Comparison of ENCODE assay signal across 17 cellular contexts in genomic region chr3:193140381-193140780, GRCh38.
DNase-seq lines count a peak whose midpoint lies in the region; ATAC-seq, FAIRE-seq and TF ChIP-seq lines count a peak whose summit lies in the region.
"Had no signal": no experiment of that assay in that cellular context is flagged by ENCODE, and none has a peak within 500 bp of the region (broad histone marks: within the 10 kb centered on the region; RNA-seq: fewer than 3 reads in every experiment).

No MANE protein-coding gene starts in this region.

- no peak overlapping the region for H3K9ac ChIP-seq in PC-3 (ENCODE audit: low read length)
- no peak overlapping the region for H3K9ac ChIP-seq in H1 (replicated peaks in 1 of 4; ENCODE audit: extremely low read depth in 1 of 4, low read depth in 3 of 4, low read length in 3 of 4)

- H4K91ac ChIP-seq in H1 (replicated peaks; ENCODE audit: insufficient read length, low read length), result no peak overlapping the region

- no peak overlapping the region for H2BK5ac ChIP-seq in H1 (ENCODE audit: low read depth, low read length)

- no TSS peak for BruUV-seq in PC-3 (replicated peaks; lab: Mats Ljungman, UMichigan)

- H3K4me3 ChIP-seq in PC-3 (ENCODE audit: low read length), result no peak overlapping the region
- no peak overlapping the region for H3K4me3 ChIP-seq in H1 (ENCODE audit: extremely low read depth in 1 of 4, insufficient read depth in 2 of 4, low read depth in 3 of 4, low read length in 4 of 4)
- no peak overlapping the region for H3K4me3 ChIP-seq in foreskin fibroblast (ENCODE audit: low read depth in 1 of 2, low read length in 2 of 2)
- H3K4me3 ChIP-seq: PC-9 had no signal

- H3K79me1 ChIP-seq in H1 (ENCODE audit: low read depth, low read length), result no peaks in the 10 kb centered on the region

- intact Hi-C loops in PC-3 (cut with micrococcal nuclease), result no loop called here

- TF ChIP-seq POLR2A in H1 (IDR thresholded peaks at IDR 0.05; ENCODE audit: control extremely low read depth in 1 of 2, low read depth in 2 of 2, low read length in 2 of 2), result no peak

- no peak overlapping the region for H2BK15ac ChIP-seq in H1 (ENCODE audit: low read length)

- H3K18ac ChIP-seq in H1 (ENCODE audit: extremely low read depth, low read length), result no peak overlapping the region

- H3K56ac ChIP-seq in H1 (replicated peaks; ENCODE audit: insufficient read length, low read depth, low read length), result no peak overlapping the region

- H2AFZ ChIP-seq in PC-3 (ENCODE audit: low read length), result no peak overlapping the region
- H2AFZ ChIP-seq in H1 (ENCODE audit: low read length), result peak overlapping the region; percentile 70; the same call in 1 of the 2 replicates
- H2AFZ ChIP-seq: PC-9 had no signal

- CTCF ChIA-PET in PC-3 (lab: Charles Lee), result no interaction called here
- CTCF ChIA-PET in H1 (lab: Charles Lee; ENCODE audit: partially characterized antibody), result no interaction called here

- WGBS in H1 (ENCODE audit: extremely low coverage in 1 of 2, insufficient coverage in 1 of 2, insufficient read length in 1 of 2, insufficient replicate concordance in 2 of 2, low coverage in 1 of 2, low lambda C conversion rate in 2 of 2, missing lambda C conversion rate in 1 of 2), 2 experiments, result 93% methylated on average over 2 of the region's 2 CpGs; no CpG with 5 or more reads in 1 of the 2 experiments

- no peak overlapping the region for H2BK20ac ChIP-seq in H1 (ENCODE audit: low read length)

- H3K4me1 ChIP-seq in PC-3 (ENCODE audit: insufficient read depth, low read length) (no peaks in the 10 kb centered on the region), H1 (replicated peaks in 1 of 4; ENCODE audit: control insufficient read depth in 3 of 4, insufficient read depth in 4 of 4, low read length in 3 of 4) (no peaks in the 10 kb centered on the region), foreskin keratinocyte (no peaks in the 10 kb centered on the region)
- H3K4me1 ChIP-seq: BE2C had no signal

- POLR2A ChIA-PET in PC-3 (lab: Charles Lee; ENCODE audit: unreplicated experiment) (no interaction called here), H1 (lab: Charles Lee; ENCODE audit: partially characterized antibody) (no interaction called here)

- H3K27me3 ChIP-seq in PC-3 (ENCODE audit: low read length), result peaks cover 33% of the 10 kb centered on the region; the same call in 1 of the 2 replicates
- no peaks in the 10 kb centered on the region for H3K27me3 ChIP-seq in H1 (replicated peaks in 1 of 4; ENCODE audit: control insufficient read depth in 3 of 4, extremely low read depth in 1 of 4, insufficient read depth in 3 of 4, low read length in 3 of 4)
- no peaks in the 10 kb centered on the region for H3K27me3 ChIP-seq in foreskin keratinocyte
- H3K27me3 ChIP-seq: BE2C had no signal

- H4K20me1 ChIP-seq in PC-3 (ENCODE audit: low read length) (no peaks in the 10 kb centered on the region), H1 (replicated peaks in 1 of 2; ENCODE audit: control insufficient read depth in 1 of 2, insufficient read depth in 2 of 2, low read length in 2 of 2) (no peaks in the 10 kb centered on the region)

- no peak overlapping the region for H3K4me2 ChIP-seq in PC-3 (ENCODE audit: low read length)
- H3K4me2 ChIP-seq in H1 (ENCODE audit: insufficient read depth in 1 of 2, low read depth in 2 of 2, low read length in 2 of 2), result no peak overlapping the region
- H3K4me2 ChIP-seq: PC-9 had no signal

- no peak overlapping the region for H3K4ac ChIP-seq in H1 (replicated peaks; ENCODE audit: insufficient read length, low read depth, low read length)

- ATAC-seq in PC-3, result no peak
- ATAC-seq in foreskin keratinocyte, result no peak
- ATAC-seq in HG02852 (IDR thresholded peaks at IDR 0.05; ENCODE audit: unreplicated experiment), result no peak
- ATAC-seq: Right ventricle myocardium inferior had no signal

- no peak overlapping the region for H2AK5ac ChIP-seq in H1 (ENCODE audit: low read depth, low read length)

- no peak overlapping the region for H3K23ac ChIP-seq in H1 (ENCODE audit: insufficient read length)

- no peak for TF ChIP-seq RAD21 in H1 (IDR thresholded peaks at IDR 0.05 in 1 of 2, conservative IDR thresholded peaks at IDR 0.05 in 1 of 2; ENCODE audit: low read depth in 2 of 2, low read length in 2 of 2)

- no peaks in the 10 kb centered on the region for H3F3A ChIP-seq in PC-3 (ENCODE audit: low read length, unreplicated experiment)

- H3K23me2 ChIP-seq in H1 (ENCODE audit: low read depth, low read length), result no peaks in the 10 kb centered on the region

- TF ChIP-seq EP300 in H1 (IDR thresholded peaks at IDR 0.05; ENCODE audit: borderline replicate concordance in 1 of 2, low read depth in 2 of 2, low read length in 2 of 2), result no peak

- no peaks in the 10 kb centered on the region for H3K9me2 ChIP-seq in PC-3 (replicated peaks; ENCODE audit: low read length)

- no peak overlapping the region for H2BK120ac ChIP-seq in H1 (replicated peaks; ENCODE audit: low read depth, low read length)

- H3K36me3 ChIP-seq in PC-3 (ENCODE audit: low read depth, low read length) (no peaks in the 10 kb centered on the region), H1 (ENCODE audit: control insufficient read depth in 2 of 4, insufficient read depth in 4 of 4, low read length in 3 of 4) (no peaks in the 10 kb centered on the region)
- H3K36me3 ChIP-seq: BE2C had no signal

- H3K14ac ChIP-seq in H1 (ENCODE audit: insufficient read length), result no peak overlapping the region

- no peak for FAIRE-seq in H1 (lab: Jason Lieb, UNC)

- DNase-seq in Daoy (ENCODE audit: low read depth), result peak; percentile 41
- DNase-seq in PC-3, result peak; percentile 6
- no peak for DNase-seq in H1 (ENCODE audit: low read depth in 1 of 2, low spot score in 2 of 2)
- DNase-seq in superior temporal gyrus (ENCODE audit: extremely low spot score), result peak; percentile 0
- DNase-seq in foreskin fibroblast, result no peak
- DNase-seq in foreskin keratinocyte, result no peak
- DNase-seq: ACHN; BE2C; CD8-positive, alpha-beta memory T cell; DMS 273 treated with DMSO at 0.1 percent for 48 hours; HCEC 1CT; NCI-H1048; NCI-H1694; NCI-H69; PC-9 had no signal

- H4K5ac ChIP-seq in H1 (ENCODE audit: insufficient read length, low read depth, low read length), result no peak overlapping the region

- H4K8ac ChIP-seq in H1 (ENCODE audit: extremely low read depth, insufficient read depth, low read length), result no peak overlapping the region

- no peak overlapping the region for H2BK12ac ChIP-seq in H1 (ENCODE audit: low read depth, low read length)

- no peak for TF ChIP-seq CTCF in PC-3 (conservative IDR thresholded peaks at IDR 0.05; ENCODE audit: low read depth, low read length)
- TF ChIP-seq CTCF in H1 (IDR thresholded peaks at IDR 0.05; ENCODE audit: control extremely low read depth in 1 of 3, insufficient read depth in 1 of 3, low read depth in 1 of 3, low read length in 3 of 3), result no peak
- TF ChIP-seq CTCF in foreskin fibroblast (IDR thresholded peaks at IDR 0.05; ENCODE audit: low read depth, low read length), result no peak
- no peak for TF ChIP-seq CTCF in foreskin keratinocyte (conservative IDR thresholded peaks at IDR 0.05)

- H3K9me3 ChIP-seq in PC-3 (ENCODE audit: low read length) (no peaks in the 10 kb centered on the region), H1 (ENCODE audit: insufficient read depth in 2 of 2, low read depth in 1 of 2, low read length in 1 of 2) (no peaks in the 10 kb centered on the region)
- H3K9me3 ChIP-seq: BE2C had no signal

- no peak overlapping the region for H3K27ac ChIP-seq in PC-3 (ENCODE audit: low read length)
- no peak overlapping the region for H3K27ac ChIP-seq in H1 (ENCODE audit: low read depth, low read length)
- H3K27ac ChIP-seq in foreskin keratinocyte, result no peak overlapping the region
- H3K27ac ChIP-seq: PC-9 had no signal

- no peaks in the 10 kb centered on the region for H3K79me2 ChIP-seq in PC-3 (ENCODE audit: low read length)
- H3K79me2 ChIP-seq in H1 (ENCODE audit: control insufficient read depth in 1 of 2, insufficient read depth in 2 of 2, low read length in 2 of 2), result no peaks in the 10 kb centered on the region

TF ChIP-seq in H1, 55 proteins besides CTCF, POLR2A, EP300 and RAD21:
- TF ChIP-seq ZNF274 (IDR thresholded peaks at IDR 0.05; ENCODE audit: borderline replicate concordance, extremely low read depth, low read length), result no peak
- TF ChIP-seq SIN3A (conservative IDR thresholded peaks at IDR 0.05 in 1 of 2, IDR thresholded peaks at IDR 0.05 in 1 of 2; ENCODE audit: low read depth in 1 of 2, low read length in 2 of 2), result no peak
- TF ChIP-seq KDM5A (IDR thresholded peaks at IDR 0.05; ENCODE audit: low read length), result no peak
- TF ChIP-seq CHD1 (IDR thresholded peaks at IDR 0.05; ENCODE audit: low read depth, low read length), result no peak
- TF ChIP-seq ATF3 (IDR thresholded peaks at IDR 0.05; ENCODE audit: insufficient read depth, low read depth, low read length), result no peak
- no peak for TF ChIP-seq CBX8 (IDR thresholded peaks at IDR 0.05; ENCODE audit: borderline replicate concordance, low read depth, low read length)
- no peak for TF ChIP-seq ATF2 (IDR thresholded peaks at IDR 0.05; ENCODE audit: low read length)

Comparison
In these comparisons a context has a peak if more than half of its experiments do, and no peak if none do; other contexts are left out.
1. DNase-seq: peak in Daoy (single experiment), PC-3 (single experiment) and superior temporal gyrus (single experiment); none in H1 (0 of 2), foreskin fibroblast (0 of 2) and foreskin keratinocyte (0 of 2).